ENCODE assay signal across 1 cellular context in the genomic region with DNA sequence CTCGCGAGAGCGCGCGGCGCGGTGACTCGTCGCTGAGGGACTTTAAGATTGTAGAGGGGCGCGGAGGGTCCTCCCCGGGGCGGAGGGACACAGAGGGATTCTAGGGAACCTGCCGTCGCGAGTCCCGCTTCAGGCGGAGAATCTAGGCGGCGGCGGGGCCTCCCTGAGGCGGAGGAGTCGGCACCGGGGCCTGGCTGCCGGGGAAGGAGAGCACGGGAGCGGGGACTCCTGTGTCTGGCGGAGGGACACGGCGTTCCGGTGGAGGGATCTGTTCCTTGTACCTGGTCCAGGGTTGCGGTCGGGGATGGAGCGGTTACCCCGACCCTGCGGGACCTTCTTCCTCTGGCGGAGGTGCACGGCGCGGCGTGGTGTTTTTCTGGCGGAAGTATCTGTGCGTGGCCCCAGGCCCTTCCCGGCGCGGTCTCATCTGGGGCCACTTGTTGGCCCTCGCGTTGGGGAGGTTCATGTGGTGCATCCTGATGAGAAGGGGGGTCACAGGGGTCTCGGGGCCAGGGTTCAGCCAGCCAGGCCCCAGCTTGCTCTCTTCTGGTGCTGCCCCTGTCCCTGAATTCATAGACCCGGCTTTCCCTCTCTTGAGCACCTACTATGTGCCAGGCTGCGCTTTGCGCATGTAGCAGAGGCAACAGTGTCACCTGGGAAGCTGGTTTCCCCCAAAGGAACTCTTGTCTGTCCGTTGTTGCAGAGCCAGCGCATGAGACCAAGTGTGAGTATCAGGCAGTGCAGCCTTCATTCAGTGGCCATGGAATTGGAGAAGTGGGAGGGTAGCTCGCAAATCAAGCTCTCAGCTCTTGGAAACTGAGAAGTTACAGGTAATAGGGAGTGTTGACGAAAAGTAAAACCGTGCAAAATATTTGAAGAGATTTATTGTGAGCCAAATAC.
TF ChIP-seq lines count a peak whose summit lies in the region.

No MANE protein-coding gene starts in this region.

TF ChIP-seq in HEK293, 187 proteins besides CTCF, POLR2A, EP300 and RAD21 (continued from another document and continues in another):
- peak; percentile 83 for TF ChIP-seq YY1 (tag by site-specific recombination; IDR thresholded peaks at IDR 0.05)
- TF ChIP-seq, protein P1, sequence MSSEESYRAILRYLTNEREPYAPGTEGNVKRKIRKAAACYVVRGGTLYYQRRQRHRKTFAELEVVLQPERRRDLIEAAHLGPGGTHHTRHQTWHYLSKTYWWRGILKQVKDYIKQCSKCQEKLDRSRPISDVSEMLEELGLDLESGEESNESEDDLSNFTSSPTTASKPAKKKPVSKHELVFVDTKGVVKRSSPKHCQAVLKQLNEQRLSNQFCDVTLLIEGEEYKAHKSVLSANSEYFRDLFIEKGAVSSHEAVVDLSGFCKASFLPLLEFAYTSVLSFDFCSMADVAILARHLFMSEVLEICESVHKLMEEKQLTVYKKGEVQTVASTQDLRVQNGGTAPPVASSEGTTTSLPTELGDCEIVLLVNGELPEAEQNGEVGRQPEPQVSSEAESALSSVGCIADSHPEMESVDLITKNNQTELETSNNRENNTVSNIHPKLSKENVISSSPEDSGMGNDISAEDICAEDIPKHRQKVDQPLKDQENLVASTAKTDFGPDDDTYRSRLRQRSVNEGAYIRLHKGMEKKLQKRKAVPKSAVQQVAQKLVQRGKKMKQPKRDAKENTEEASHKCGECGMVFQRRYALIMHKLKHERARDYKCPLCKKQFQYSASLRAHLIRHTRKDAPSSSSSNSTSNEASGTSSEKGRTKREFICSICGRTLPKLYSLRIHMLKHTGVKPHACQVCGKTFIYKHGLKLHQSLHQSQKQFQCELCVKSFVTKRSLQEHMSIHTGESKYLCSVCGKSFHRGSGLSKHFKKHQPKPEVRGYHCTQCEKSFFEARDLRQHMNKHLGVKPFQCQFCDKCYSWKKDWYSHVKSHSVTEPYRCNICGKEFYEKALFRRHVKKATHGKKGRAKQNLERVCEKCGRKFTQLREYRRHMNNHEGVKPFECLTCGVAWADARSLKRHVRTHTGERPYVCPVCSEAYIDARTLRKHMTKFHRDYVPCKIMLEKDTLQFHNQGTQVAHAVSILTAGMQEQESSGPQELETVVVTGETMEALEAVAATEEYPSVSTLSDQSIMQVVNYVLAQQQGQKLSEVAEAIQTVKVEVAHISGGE (tag by site-specific recombination; conservative IDR thresholded peaks at IDR 0.05; ENCODE audit: low read depth): peak; percentile 84
- TF ChIP-seq ZNF416 (tag by site-specific recombination; IDR thresholded peaks at IDR 0.05): peak; percentile 96
- TF ChIP-seq ZXDB (tag by site-specific recombination; IDR thresholded peaks at IDR 0.05): peak; percentile 99
- TF ChIP-seq KLF1 (tag by site-specific recombination; IDR thresholded peaks at IDR 0.05): peak; percentile 79
- TF ChIP-seq ZBTB21 (tag by site-specific recombination; IDR thresholded peaks at IDR 0.05): peak; percentile 86; the same call in 1 of the 2 replicates
- TF ChIP-seq, protein P2, sequence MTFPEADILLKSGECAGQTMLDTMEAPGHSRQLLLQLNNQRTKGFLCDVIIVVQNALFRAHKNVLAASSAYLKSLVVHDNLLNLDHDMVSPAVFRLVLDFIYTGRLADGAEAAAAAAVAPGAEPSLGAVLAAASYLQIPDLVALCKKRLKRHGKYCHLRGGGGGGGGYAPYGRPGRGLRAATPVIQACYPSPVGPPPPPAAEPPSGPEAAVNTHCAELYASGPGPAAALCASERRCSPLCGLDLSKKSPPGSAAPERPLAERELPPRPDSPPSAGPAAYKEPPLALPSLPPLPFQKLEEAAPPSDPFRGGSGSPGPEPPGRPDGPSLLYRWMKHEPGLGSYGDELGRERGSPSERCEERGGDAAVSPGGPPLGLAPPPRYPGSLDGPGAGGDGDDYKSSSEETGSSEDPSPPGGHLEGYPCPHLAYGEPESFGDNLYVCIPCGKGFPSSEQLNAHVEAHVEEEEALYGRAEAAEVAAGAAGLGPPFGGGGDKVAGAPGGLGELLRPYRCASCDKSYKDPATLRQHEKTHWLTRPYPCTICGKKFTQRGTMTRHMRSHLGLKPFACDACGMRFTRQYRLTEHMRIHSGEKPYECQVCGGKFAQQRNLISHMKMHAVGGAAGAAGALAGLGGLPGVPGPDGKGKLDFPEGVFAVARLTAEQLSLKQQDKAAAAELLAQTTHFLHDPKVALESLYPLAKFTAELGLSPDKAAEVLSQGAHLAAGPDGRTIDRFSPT (tag by site-specific recombination; IDR thresholded peaks at IDR 0.05): no peak; the same call in 1 of the 2 replicates
- peak; percentile 71 for TF ChIP-seq ZNF548 (tag by site-specific recombination; IDR thresholded peaks at IDR 0.05)
- no peak for TF ChIP-seq ZNF175 (tag by site-specific recombination; IDR thresholded peaks at IDR 0.05)
- TF ChIP-seq ZNF670 (tag by site-specific recombination; IDR thresholded peaks at IDR 0.05; ENCODE audit: low read depth): no peak
- peak; percentile 99 for TF ChIP-seq GLI4 (tag by site-specific recombination; IDR thresholded peaks at IDR 0.05)
- peak; percentile 44 for TF ChIP-seq OSR2 (tag by site-specific recombination; IDR thresholded peaks at IDR 0.05)
- peak; percentile 82 for TF ChIP-seq ZNF341 (tag by site-specific recombination; IDR thresholded peaks at IDR 0.05; ENCODE audit: low read depth)
- TF ChIP-seq YY2 (tag by site-specific recombination; IDR thresholded peaks at IDR 0.05): peak; percentile 69
- TF ChIP-seq ZNF202 (tag by site-specific recombination; IDR thresholded peaks at IDR 0.05; ENCODE audit: borderline replicate concordance): no peak
- 0 out of 2 replicates have a peak, but pooled peaks have one; percentile 29 for TF ChIP-seq ZNF76 (tag by site-specific recombination; IDR thresholded peaks at IDR 0.05; ENCODE audit: borderline replicate concordance, low read depth)
- peak; percentile 72; the same call in 1 of the 2 replicates for TF ChIP-seq ZNF184 (tag by site-specific recombination; IDR thresholded peaks at IDR 0.05)
- TF ChIP-seq ZNF701 (tag by site-specific recombination; IDR thresholded peaks at IDR 0.05): peak; percentile 82
- no peak; the same call in none of the 2 replicates for TF ChIP-seq KLF10 (tag by site-specific recombination; IDR thresholded peaks at IDR 0.05)
- TF ChIP-seq, protein P3, sequence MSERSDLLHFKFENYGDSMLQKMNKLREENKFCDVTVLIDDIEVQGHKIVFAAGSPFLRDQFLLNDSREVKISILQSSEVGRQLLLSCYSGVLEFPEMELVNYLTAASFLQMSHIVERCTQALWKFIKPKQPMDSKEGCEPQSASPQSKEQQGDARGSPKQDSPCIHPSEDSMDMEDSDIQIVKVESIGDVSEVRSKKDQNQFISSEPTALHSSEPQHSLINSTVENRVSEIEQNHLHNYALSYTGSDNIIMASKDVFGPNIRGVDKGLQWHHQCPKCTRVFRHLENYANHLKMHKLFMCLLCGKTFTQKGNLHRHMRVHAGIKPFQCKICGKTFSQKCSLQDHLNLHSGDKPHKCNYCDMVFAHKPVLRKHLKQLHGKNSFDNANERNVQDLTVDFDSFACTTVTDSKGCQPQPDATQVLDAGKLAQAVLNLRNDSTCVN (tag by site-specific recombination; optimal IDR thresholded peaks at IDR 0.05): peak; percentile 95
- peak; percentile 97 for TF ChIP-seq ZSCAN23 (tag by site-specific recombination; IDR thresholded peaks at IDR 0.05)
- no peak for TF ChIP-seq ZNF37A (tag by site-specific recombination; IDR thresholded peaks at IDR 0.05)
- peak; percentile 88 for TF ChIP-seq ZNF664 (tag by site-specific recombination; IDR thresholded peaks at IDR 0.05)
- no peak for TF ChIP-seq WT1 (tag by site-specific recombination; IDR thresholded peaks at IDR 0.05)
- TF ChIP-seq, protein P4, sequence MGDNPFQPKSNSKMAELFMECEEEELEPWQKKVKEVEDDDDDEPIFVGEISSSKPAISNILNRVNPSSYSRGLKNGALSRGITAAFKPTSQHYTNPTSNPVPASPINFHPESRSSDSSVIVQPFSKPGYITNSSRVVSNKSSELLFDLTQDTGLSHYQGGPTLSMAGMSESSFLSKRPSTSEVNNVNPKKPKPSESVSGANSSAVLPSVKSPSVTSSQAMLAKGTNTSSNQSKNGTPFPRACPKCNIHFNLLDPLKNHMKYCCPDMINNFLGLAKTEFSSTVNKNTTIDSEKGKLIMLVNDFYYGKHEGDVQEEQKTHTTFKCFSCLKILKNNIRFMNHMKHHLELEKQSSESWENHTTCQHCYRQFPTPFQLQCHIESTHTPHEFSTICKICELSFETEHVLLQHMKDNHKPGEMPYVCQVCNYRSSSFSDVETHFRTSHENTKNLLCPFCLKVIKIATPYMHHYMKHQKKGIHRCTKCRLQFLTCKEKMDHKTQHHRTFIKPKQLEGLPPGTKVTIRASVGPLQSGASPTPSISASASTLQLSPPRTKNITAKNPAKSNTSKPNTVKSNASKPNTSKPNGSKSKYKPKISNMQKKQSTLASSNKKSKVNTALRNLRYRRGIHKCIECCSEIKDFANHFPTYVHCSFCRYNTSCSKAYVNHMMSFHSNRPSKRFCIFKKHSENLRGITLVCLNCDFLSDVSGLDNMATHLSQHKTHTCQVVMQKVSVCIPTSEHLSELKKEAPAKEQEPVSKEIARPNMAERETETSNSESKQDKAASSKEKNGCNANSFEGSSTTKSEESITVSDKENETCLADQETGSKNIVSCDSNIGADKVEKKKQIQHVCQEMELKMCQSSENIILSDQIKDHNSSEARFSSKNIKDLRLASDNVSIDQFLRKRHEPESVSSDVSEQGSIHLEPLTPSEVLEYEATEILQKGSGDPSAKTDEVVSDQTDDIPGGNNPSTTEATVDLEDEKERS (tag by site-specific recombination; IDR thresholded peaks at IDR 0.05): no peak
- no peak for TF ChIP-seq ZNF549 (tag by site-specific recombination; IDR thresholded peaks at IDR 0.05)
- TF ChIP-seq ZNF660 (tag by site-specific recombination; IDR thresholded peaks at IDR 0.05): peak; percentile 85
- TF ChIP-seq ZNF292 (tag by site-specific recombination; IDR thresholded peaks at IDR 0.05; ENCODE audit: borderline replicate concordance, low read depth): no peak
- TF ChIP-seq HOXC10 (CRISPR knock-in tag; IDR thresholded peaks at IDR 0.05): no peak
- TF ChIP-seq ZNF514 (tag by site-specific recombination; IDR thresholded peaks at IDR 0.05): peak; percentile 60; the same call in 1 of the 2 replicates
- TF ChIP-seq, protein P5, sequence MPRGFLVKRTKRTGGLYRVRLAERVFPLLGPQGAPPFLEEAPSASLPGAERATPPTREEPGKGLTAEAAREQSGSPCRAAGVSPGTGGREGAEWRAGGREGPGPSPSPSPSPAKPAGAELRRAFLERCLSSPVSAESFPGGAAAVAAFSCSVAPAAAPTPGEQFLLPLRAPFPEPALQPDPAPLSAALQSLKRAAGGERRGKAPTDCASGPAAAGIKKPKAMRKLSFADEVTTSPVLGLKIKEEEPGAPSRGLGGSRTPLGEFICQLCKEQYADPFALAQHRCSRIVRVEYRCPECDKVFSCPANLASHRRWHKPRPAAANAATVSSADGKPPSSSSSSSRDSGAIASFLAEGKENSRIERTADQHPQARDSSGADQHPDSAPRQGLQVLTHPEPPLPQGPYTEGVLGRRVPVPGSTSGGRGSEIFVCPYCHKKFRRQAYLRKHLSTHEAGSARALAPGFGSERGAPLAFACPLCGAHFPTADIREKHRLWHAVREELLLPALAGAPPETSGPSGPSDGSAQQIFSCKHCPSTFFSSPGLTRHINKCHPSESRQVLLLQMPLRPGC (tag by site-specific recombination; IDR thresholded peaks at IDR 0.05): peak; percentile 95
- TF ChIP-seq, protein P6, sequence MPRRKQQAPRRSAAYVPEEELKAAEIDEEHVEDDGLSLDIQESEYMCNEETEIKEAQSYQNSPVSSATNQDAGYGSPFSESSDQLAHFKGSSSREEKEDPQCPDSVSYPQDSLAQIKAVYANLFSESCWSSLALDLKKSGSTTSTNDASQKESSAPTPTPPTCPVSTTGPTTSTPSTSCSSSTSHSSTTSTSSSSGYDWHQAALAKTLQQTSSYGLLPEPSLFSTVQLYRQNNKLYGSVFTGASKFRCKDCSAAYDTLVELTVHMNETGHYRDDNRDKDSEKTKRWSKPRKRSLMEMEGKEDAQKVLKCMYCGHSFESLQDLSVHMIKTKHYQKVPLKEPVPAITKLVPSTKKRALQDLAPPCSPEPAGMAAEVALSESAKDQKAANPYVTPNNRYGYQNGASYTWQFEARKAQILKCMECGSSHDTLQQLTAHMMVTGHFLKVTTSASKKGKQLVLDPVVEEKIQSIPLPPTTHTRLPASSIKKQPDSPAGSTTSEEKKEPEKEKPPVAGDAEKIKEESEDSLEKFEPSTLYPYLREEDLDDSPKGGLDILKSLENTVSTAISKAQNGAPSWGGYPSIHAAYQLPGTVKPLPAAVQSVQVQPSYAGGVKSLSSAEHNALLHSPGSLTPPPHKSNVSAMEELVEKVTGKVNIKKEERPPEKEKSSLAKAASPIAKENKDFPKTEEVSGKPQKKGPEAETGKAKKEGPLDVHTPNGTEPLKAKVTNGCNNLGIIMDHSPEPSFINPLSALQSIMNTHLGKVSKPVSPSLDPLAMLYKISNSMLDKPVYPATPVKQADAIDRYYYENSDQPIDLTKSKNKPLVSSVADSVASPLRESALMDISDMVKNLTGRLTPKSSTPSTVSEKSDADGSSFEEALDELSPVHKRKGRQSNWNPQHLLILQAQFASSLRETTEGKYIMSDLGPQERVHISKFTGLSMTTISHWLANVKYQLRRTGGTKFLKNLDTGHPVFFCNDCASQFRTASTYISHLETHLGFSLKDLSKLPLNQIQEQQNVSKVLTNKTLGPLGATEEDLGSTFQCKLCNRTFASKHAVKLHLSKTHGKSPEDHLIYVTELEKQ (tag by site-specific recombination; IDR thresholded peaks at IDR 0.05; ENCODE audit: borderline replicate concordance): peak; percentile 57; the same call in 1 of the 2 replicates
- no peak for TF ChIP-seq ZNF112 (tag by site-specific recombination; IDR thresholded peaks at IDR 0.05)
- peak; percentile 63 for TF ChIP-seq FEZF1 (tag by site-specific recombination; IDR thresholded peaks at IDR 0.05)
- peak; percentile 87 for TF ChIP-seq ZNF558 (tag by site-specific recombination; IDR thresholded peaks at IDR 0.05)
- TF ChIP-seq ZNF391 (tag by site-specific recombination; IDR thresholded peaks at IDR 0.05; ENCODE audit: borderline replicate concordance, low read depth): peak; percentile 87; the same call in 1 of the 2 replicates
- peak; percentile 87 for TF ChIP-seq ZNF629 (tag by site-specific recombination; IDR thresholded peaks at IDR 0.05)
- TF ChIP-seq ZNF16 (tag by site-specific recombination; IDR thresholded peaks at IDR 0.05; ENCODE audit: low read depth): 0 out of 2 replicates have a peak, but pooled peaks have one; percentile 44
- TF ChIP-seq ZNF560 (tag by site-specific recombination; IDR thresholded peaks at IDR 0.05; ENCODE audit: borderline replicate concordance): no peak
- no peak for TF ChIP-seq ZNF274 (IDR thresholded peaks at IDR 0.05; ENCODE audit: low read length)
- no peak for TF ChIP-seq ZNF274 (tag by site-specific recombination; IDR thresholded peaks at IDR 0.05; ENCODE audit: borderline replicate concordance)
- no peak for TF ChIP-seq ZNF555 (tag by site-specific recombination; conservative IDR thresholded peaks at IDR 0.05)
- TF ChIP-seq, protein P7, sequence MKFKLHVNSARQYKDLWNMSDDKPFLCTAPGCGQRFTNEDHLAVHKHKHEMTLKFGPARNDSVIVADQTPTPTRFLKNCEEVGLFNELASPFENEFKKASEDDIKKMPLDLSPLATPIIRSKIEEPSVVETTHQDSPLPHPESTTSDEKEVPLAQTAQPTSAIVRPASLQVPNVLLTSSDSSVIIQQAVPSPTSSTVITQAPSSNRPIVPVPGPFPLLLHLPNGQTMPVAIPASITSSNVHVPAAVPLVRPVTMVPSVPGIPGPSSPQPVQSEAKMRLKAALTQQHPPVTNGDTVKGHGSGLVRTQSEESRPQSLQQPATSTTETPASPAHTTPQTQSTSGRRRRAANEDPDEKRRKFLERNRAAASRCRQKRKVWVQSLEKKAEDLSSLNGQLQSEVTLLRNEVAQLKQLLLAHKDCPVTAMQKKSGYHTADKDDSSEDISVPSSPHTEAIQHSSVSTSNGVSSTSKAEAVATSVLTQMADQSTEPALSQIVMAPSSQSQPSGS (tag by site-specific recombination; IDR thresholded peaks at IDR 0.05; ENCODE audit: low read depth): peak; percentile 73; the same call in 1 of the 2 replicates
- no peak for TF ChIP-seq ZNF571 (tag by site-specific recombination; IDR thresholded peaks at IDR 0.05)
